ENCODE assay signal across 8 cellular contexts in genomic region chr11:65706303-65706763, GRCh38. TPM values are rescaled to one million over a fixed set of nuclear protein-coding genes. Genes with fewer than 3 reads are reported as not detected.
DNase-seq lines count a peak whose midpoint lies in the region; FAIRE-seq and TF ChIP-seq lines count a peak whose summit lies in the region.
"Not testable (repeated sequence)": the region's sequence is repeated elsewhere in the genome, so short reads cannot be mapped to it uniquely, and the experiment has no call there.

No MANE protein-coding gene starts in this region.

- TF ChIP-seq POLR2A in H1 (IDR thresholded peaks at IDR 0.05; ENCODE audit: control extremely low read depth in 1 of 2, low read depth in 2 of 2, low read length in 2 of 2); lower leg skin (IDR thresholded peaks at IDR 0.05): not testable (repeated sequence)

- H2AK5ac ChIP-seq in H1 (ENCODE audit: low read depth, low read length) = not testable (repeated sequence)

- CTCF ChIA-PET in SK-N-SH (lab: Yijun Ruan, JAX) (interaction anchor here (0.6 to 5.7 kb wide), 23 partner anchors 11 to 339 kb away, joined by 3 to 30 read pairs (median 4); partner anchors contain the start of gene RELA), H1 (lab: Charles Lee; ENCODE audit: partially characterized antibody) (interaction anchor here (0.6 to 3.9 kb wide), 33 partner anchors 8 to 282 kb away, joined by 3 to 24 read pairs (median 5); partner anchors contain the start of genes AP5B1 and FIBP)

- FAIRE-seq in H1 (lab: Jason Lieb, UNC) = not testable (repeated sequence)

- H3K23me2 ChIP-seq in H1 (ENCODE audit: low read depth, low read length) = not testable (repeated sequence)

- not testable (repeated sequence) for H3K9me2 ChIP-seq in SK-N-SH

- H2BK12ac ChIP-seq in H1 (ENCODE audit: low read depth, low read length) = not testable (repeated sequence)

- H4K20me1 ChIP-seq in SK-N-SH (ENCODE audit: insufficient read depth); H1 (replicated peaks in 1 of 2; ENCODE audit: control insufficient read depth in 1 of 2, insufficient read depth in 2 of 2, low read length in 2 of 2): not testable (repeated sequence)

- not testable (repeated sequence) for H4K8ac ChIP-seq in H1 (ENCODE audit: extremely low read depth, insufficient read depth, low read length)

- not testable (repeated sequence) for H3K4me2 ChIP-seq in SK-N-SH; H1 (ENCODE audit: insufficient read depth in 1 of 2, low read depth in 2 of 2, low read length in 2 of 2)

- H3K27ac ChIP-seq in SK-N-SH (ENCODE audit: low read depth in 2 of 2, low read length in 1 of 2); H1 (ENCODE audit: low read depth, low read length): not testable (repeated sequence)

- H2BK20ac ChIP-seq in H1 (ENCODE audit: low read length) = not testable (repeated sequence)

- H3K4me1 ChIP-seq in SK-N-SH (ENCODE audit: control insufficient read depth in 1 of 2, insufficient read depth in 2 of 2, low read depth in 1 of 2, low read length in 1 of 2); H1 (replicated peaks in 1 of 4; ENCODE audit: control insufficient read depth in 3 of 4, insufficient read depth in 4 of 4, low read length in 3 of 4): not testable (repeated sequence)

- H2BK120ac ChIP-seq in H1 (replicated peaks; ENCODE audit: low read depth, low read length) = not testable (repeated sequence)

- H3K56ac ChIP-seq in H1 (replicated peaks; ENCODE audit: insufficient read length, low read depth, low read length) = not testable (repeated sequence)

- H2BK5ac ChIP-seq in H1 (ENCODE audit: low read depth, low read length) = not testable (repeated sequence)

- not testable (repeated sequence) for TF ChIP-seq EP300 in SK-N-SH (IDR thresholded peaks at IDR 0.05; ENCODE audit: borderline replicate concordance in 1 of 2, low read depth in 1 of 2, low read length in 1 of 2); H1 (IDR thresholded peaks at IDR 0.05; ENCODE audit: borderline replicate concordance in 1 of 2, low read depth in 2 of 2, low read length in 2 of 2)

- H4K5ac ChIP-seq in H1 (ENCODE audit: insufficient read length, low read depth, low read length) = not testable (repeated sequence)

- not testable (repeated sequence) for H3K18ac ChIP-seq in H1 (ENCODE audit: extremely low read depth, low read length)

- H3K36me3 ChIP-seq in SK-N-SH (replicated peaks in 1 of 2; ENCODE audit: control insufficient read depth in 1 of 2, insufficient read depth in 2 of 2, low read length in 1 of 2); H1 (ENCODE audit: control insufficient read depth in 2 of 4, insufficient read depth in 4 of 4, low read length in 3 of 4): not testable (repeated sequence)

- H3K14ac ChIP-seq in H1 (ENCODE audit: insufficient read length) = not testable (repeated sequence)

- not testable (repeated sequence) for H3K23ac ChIP-seq in H1 (ENCODE audit: insufficient read length)

- TF ChIP-seq CTCF in SK-N-SH (IDR thresholded peaks at IDR 0.05) = peak; percentile 65
- peak; percentile 21 to 36 (median 31) for TF ChIP-seq CTCF in H1 (IDR thresholded peaks at IDR 0.05; ENCODE audit: control extremely low read depth in 1 of 3, insufficient read depth in 1 of 3, low read depth in 1 of 3, low read length in 3 of 3)
- TF ChIP-seq CTCF in lower leg skin (IDR thresholded peaks at IDR 0.05) = peak in 1 of 3 donors; percentile 60

- 25% methylated on average over 14 of the region's 14 CpGs for WGBS in SK-N-SH (ENCODE audit: low lambda C conversion rate)
- WGBS in H1 (ENCODE audit: extremely low coverage in 1 of 2, insufficient coverage in 1 of 2, insufficient read length in 1 of 2, insufficient replicate concordance in 2 of 2, low coverage in 1 of 2, low lambda C conversion rate in 2 of 2, missing lambda C conversion rate in 1 of 2), 2 experiments = 30% methylated on average over 14 of the region's 14 CpGs; no CpG with 5 or more reads in 1 of the 2 experiments
- WGBS in lower leg skin, 2 donors = 15 to 16% methylated on average over 14 of the region's 14 CpGs

- not testable (repeated sequence) for H4K91ac ChIP-seq in H1 (replicated peaks; ENCODE audit: insufficient read length, low read length)

- not testable (repeated sequence) for H3K9ac ChIP-seq in SK-N-SH; H1 (replicated peaks in 1 of 4; ENCODE audit: extremely low read depth in 1 of 4, low read depth in 3 of 4, low read length in 3 of 4)

- peak; percentile 48 for TF ChIP-seq RAD21 in SK-N-SH (IDR thresholded peaks at IDR 0.05; ENCODE audit: low read length)
- peak; percentile 39 to 45 for TF ChIP-seq RAD21 in H1 (IDR thresholded peaks at IDR 0.05 in 1 of 2, conservative IDR thresholded peaks at IDR 0.05 in 1 of 2; ENCODE audit: low read depth in 2 of 2, low read length in 2 of 2)

- H3K9me3 ChIP-seq in SK-N-SH; H1 (ENCODE audit: insufficient read depth in 2 of 2, low read depth in 1 of 2, low read length in 1 of 2): not testable (repeated sequence)

- H3K4ac ChIP-seq in H1 (replicated peaks; ENCODE audit: insufficient read length, low read depth, low read length) = not testable (repeated sequence)

- DNase-seq in GF-D8 (lab: John Stamatoyannopoulos, UW) (peak; percentile 32), NCI-H1417 (lab: John Stamatoyannopoulos, UW) (peak; percentile 49 to 85 (median 65)), H1 (ENCODE audit: low read depth in 1 of 2, low spot score in 2 of 2) (peak in 1 of 2 experiments; percentile 84), lower leg skin (ENCODE audit: low spot score in 2 of 2) (peak; percentile 60 to 94), ureter (ENCODE audit: low spot score) (peak; percentile 65)
- DNase-seq in SK-N-SH = not testable (repeated sequence)
- DNase-seq in activated T-cell treated with anti-CD3 and anti-CD28 coated beads, Interleukin-2, amount 50 U/mL, for 48 hours = peak; percentile 86 to 89
- peak; percentile 48 to 76 for DNase-seq in stimulated activated CD4-positive, alpha-beta T cell treated with anti-CD3 and anti-CD28 coated beads, Interleukin-12 subunit alpha, Interleukin-12 subunit beta, amount 100 ng/mL, for 24 hours (ENCODE audit: low read depth in 2 of 2)

- H3K79me2 ChIP-seq in SK-N-SH (ENCODE audit: insufficient read depth); H1 (ENCODE audit: control insufficient read depth in 1 of 2, insufficient read depth in 2 of 2, low read length in 2 of 2): not testable (repeated sequence)

- H3K79me1 ChIP-seq in H1 (ENCODE audit: low read depth, low read length) = not testable (repeated sequence)

- not testable (repeated sequence) for H2BK15ac ChIP-seq in H1 (ENCODE audit: low read length)

- POLR2A ChIA-PET in SK-N-SH (lab: Yijun Ruan, JAX) = not testable (repeated sequence)
- POLR2A ChIA-PET in H1 (lab: Charles Lee; ENCODE audit: partially characterized antibody) = interaction anchor here (1.4 to 2.8 kb wide), 3 partner anchors 12 to 209 kb away, joined by 3 to 12 read pairs (median 8); no protein-coding TSS in a partner anchor

- not testable (repeated sequence) for H3K27me3 ChIP-seq in SK-N-SH (ENCODE audit: insufficient read depth); H1 (replicated peaks in 1 of 4; ENCODE audit: control insufficient read depth in 3 of 4, extremely low read depth in 1 of 4, insufficient read depth in 3 of 4, low read length in 3 of 4)

- not testable (repeated sequence) for H2AFZ ChIP-seq in SK-N-SH (ENCODE audit: low read depth); H1 (ENCODE audit: low read length)

- H3F3A ChIP-seq in SK-N-SH (replicated peaks; ENCODE audit: insufficient read depth) = not testable (repeated sequence)

- not testable (repeated sequence) for H3K4me3 ChIP-seq in SK-N-SH (ENCODE audit: low read depth in 2 of 2, low read length in 1 of 2); H1 (ENCODE audit: extremely low read depth in 1 of 4, insufficient read depth in 2 of 4, low read depth in 3 of 4, low read length in 4 of 4); lower leg skin (ENCODE audit: low read depth, poor library complexity, severe bottlenecking)

- intact Hi-C loops in lower leg skin (cut with DNase I; ENCODE audit: low total_unique reads) = loop anchor here (5.0 to 10.0 kb wide), 2 partner anchors 111 to 278 kb away; no protein-coding TSS in a partner anchor

RNA-seq across cellular contexts. Expression of gene KAT5, which starts 5.7 kb away (rescaled TPM):
- 44.5 and 51.9 TPM in 2 replicates for polyA plus RNA-seq in SK-N-SH (2012; rRNA removed)
- polyA plus RNA-seq in SK-N-SH (2012; cell fraction: cytosol; rRNA removed) = 22.3 and 30.2 TPM in 2 replicates
- polyA plus RNA-seq in SK-N-SH (2012; cell fraction: nucleus; rRNA removed) = 94.6 and 147 TPM in 2 replicates
- 36.4 and 37.4 TPM in 2 replicates for total RNA-seq in H1 (2021; fragmentation: NEBNext Ultra II Directional; extraction: Animal tissue kit (Norgen Biotek cat#: 25700))
- polyA plus RNA-seq in H1 (2011; rRNA removed) = 26.7 and 35.0 TPM in 2 replicates
- polyA plus RNA-seq in H1 (2011; cell fraction: cytosol; rRNA removed) = 39.6 TPM
- polyA plus RNA-seq in H1 (2011; cell fraction: nucleus; rRNA removed) = 67.1 TPM
- polyA plus RNA-seq in H1 (2012, experiment 1 of 2) = 19.6 to 41.0 TPM (median 38.0 TPM) in 4 replicates
- polyA plus RNA-seq in H1 (2012, experiment 2 of 2) = 26.3 TPM
- polyA plus RNA-seq in H1 (2013, experiment 1 of 2) = 19.6 TPM
- 18.0 TPM for polyA plus RNA-seq in H1 (2013, experiment 2 of 2)
- polyA minus RNA-seq in H1 (2011; rRNA and poly(A)+ RNA removed) = 59.7 and 65.6 TPM in 2 replicates
- 28.3 TPM for polyA minus RNA-seq in H1 (2011; cell fraction: cytosol; rRNA and poly(A)+ RNA removed)
- polyA minus RNA-seq in H1 (2011; cell fraction: nucleus; rRNA and poly(A)+ RNA removed) = 48.7 TPM
- total RNA-seq in lower leg skin = 10 to 100 TPM; 68.9 to 96.0 (median 85.7) TPM
- 74.8 TPM for total RNA-seq in ureter

RNA-seq across cellular contexts. Expression of gene RNASEH2C, which starts 14.3 kb away (rescaled TPM):
- polyA plus RNA-seq in SK-N-SH (2012; rRNA removed) (43.9 and 50.9 TPM in 2 replicates), H1 (2011; rRNA removed) (60.3 and 74.8 TPM in 2 replicates)
- polyA plus RNA-seq in SK-N-SH (2012; cell fraction: cytosol; rRNA removed) = 22.5 and 37.5 TPM in 2 replicates
- polyA plus RNA-seq in SK-N-SH (2012; cell fraction: nucleus; rRNA removed) = 169 and 187 TPM in 2 replicates
- 37.9 and 40.2 TPM in 2 replicates for total RNA-seq in H1 (2021; fragmentation: NEBNext Ultra II Directional; extraction: Animal tissue kit (Norgen Biotek cat#: 25700))
- polyA plus RNA-seq in H1 (2011; cell fraction: cytosol; rRNA removed) = 61.0 TPM
- polyA plus RNA-seq in H1 (2011; cell fraction: nucleus; rRNA removed) = 53.6 TPM
- 22.2 to 39.2 TPM (median 31.6 TPM) in 4 replicates for polyA plus RNA-seq in H1 (2012, experiment 1 of 2)
- 22.1 TPM for polyA plus RNA-seq in H1 (2012, experiment 2 of 2)
- polyA plus RNA-seq in H1 (2013, experiment 1 of 2) = 30.3 TPM
- polyA plus RNA-seq in H1 (2013, experiment 2 of 2) = 31.1 TPM
- polyA minus RNA-seq in H1 (2011; rRNA and poly(A)+ RNA removed) = 6.7 and 10.2 TPM in 2 replicates
- 26.4 TPM for polyA minus RNA-seq in H1 (2011; cell fraction: cytosol; rRNA and poly(A)+ RNA removed)
- 27.1 TPM for polyA minus RNA-seq in H1 (2011; cell fraction: nucleus; rRNA and poly(A)+ RNA removed)
- total RNA-seq in lower leg skin (10 to 100 TPM; 29.7 to 73.7 (median 57.4) TPM), ureter (29.8 TPM)

RNA-seq across cellular contexts. Expression of gene RELA, which starts 43.6 kb away (rescaled TPM):
- 28.1 and 49.5 TPM in 2 replicates for polyA plus RNA-seq in SK-N-SH (2012; rRNA removed)
- 26.3 and 37.8 TPM in 2 replicates for polyA plus RNA-seq in SK-N-SH (2012; cell fraction: cytosol; rRNA removed)
- 129 and 139 TPM in 2 replicates for polyA plus RNA-seq in SK-N-SH (2012; cell fraction: nucleus; rRNA removed)
- 25.5 and 27.5 TPM in 2 replicates for total RNA-seq in H1 (2021; fragmentation: NEBNext Ultra II Directional; extraction: Animal tissue kit (Norgen Biotek cat#: 25700))
- polyA plus RNA-seq in H1 (2011; rRNA removed) = 21.9 and 28.8 TPM in 2 replicates
- 13.3 TPM for polyA plus RNA-seq in H1 (2011; cell fraction: cytosol; rRNA removed)
- 67.2 TPM for polyA plus RNA-seq in H1 (2011; cell fraction: nucleus; rRNA removed)
- 22.2 to 30.9 TPM (median 25.1 TPM) in 4 replicates for polyA plus RNA-seq in H1 (2012, experiment 1 of 2)
- polyA plus RNA-seq in H1 (2012, experiment 2 of 2) = 24.7 TPM
- polyA plus RNA-seq in H1 (2013, experiment 1 of 2) = 23.9 TPM
- 22.6 TPM for polyA plus RNA-seq in H1 (2013, experiment 2 of 2)
- polyA minus RNA-seq in H1 (2011; rRNA and poly(A)+ RNA removed) = 20.0 and 30.6 TPM in 2 replicates
- polyA minus RNA-seq in H1 (2011; cell fraction: cytosol; rRNA and poly(A)+ RNA removed) = 13.8 TPM
- polyA minus RNA-seq in H1 (2011; cell fraction: nucleus; rRNA and poly(A)+ RNA removed) = 29.0 TPM
- 10 to 100 TPM; 61.9 to 73.5 (median 67.5) TPM for total RNA-seq in lower leg skin
- total RNA-seq in ureter = 97.9 TPM
